ENCODE assay signal across 8 cellular contexts in the genomic region with DNA sequence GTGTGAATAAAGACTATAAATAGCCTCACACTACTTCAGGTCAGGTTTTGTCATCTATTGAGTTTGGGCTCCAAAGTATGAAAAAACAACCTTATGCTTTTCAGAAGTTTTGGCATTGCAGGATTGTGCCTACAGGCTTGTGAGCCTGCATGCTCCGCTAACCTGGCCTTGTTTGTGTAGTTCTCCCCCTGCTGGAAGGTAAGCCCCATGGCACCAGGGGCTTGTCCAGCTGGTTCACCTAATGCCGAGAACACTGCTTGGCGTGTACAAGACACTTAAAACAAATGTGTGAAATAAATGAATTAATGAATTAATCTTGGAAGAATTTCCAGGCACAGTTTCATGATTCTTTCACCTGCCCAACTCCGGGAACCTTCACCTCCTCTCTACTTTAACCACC. TPM values are rescaled to one million over a fixed set of nuclear protein-coding genes. Genes with fewer than 3 reads are reported as not detected.
DNase-seq lines count a peak whose midpoint lies in the region; ATAC-seq and TF ChIP-seq lines count a peak whose summit lies in the region.

No MANE protein-coding gene starts in this region.

- no peaks in the 10 kb centered on the region for H3K27me3 ChIP-seq in colonic mucosa
- peaks cover 0 to 48% of the 10 kb centered on the region in 2 experiments for H3K27me3 ChIP-seq in mesenchymal stem cell (ENCODE audit: control insufficient read depth in 1 of 2, insufficient read depth in 1 of 2, low read length in 2 of 2)
- peaks cover 0 to 27% (median 0%) of the 10 kb centered on the region in 3 donors for H3K27me3 ChIP-seq in stomach

- no peak overlapping the region for H4K91ac ChIP-seq in mesenchymal stem cell (ENCODE audit: low read length)

- no peak overlapping the region for H3K27ac ChIP-seq in colonic mucosa
- H3K27ac ChIP-seq in mesenchymal stem cell (ENCODE audit: low read length, poor library complexity, severe bottlenecking) = no peak overlapping the region
- H3K27ac ChIP-seq in stomach = no peak overlapping the region

- no peak overlapping the region for H2BK15ac ChIP-seq in mesenchymal stem cell (ENCODE audit: low read depth, poor library complexity, severe bottlenecking)

- no peak overlapping the region for H3K4ac ChIP-seq in mesenchymal stem cell (ENCODE audit: low read depth in 1 of 2, low read length in 2 of 2)

- TF ChIP-seq EP300 in stomach (IDR thresholded peaks at IDR 0.05) = no peak

- intact Hi-C loops in colonic mucosa (cut with DNase I) = loop anchor here (5.0 kb wide), 1 partner anchor 119 kb away; no protein-coding TSS in a partner anchor
- intact Hi-C loops in stomach (cut with DNase I; ENCODE audit: low total_unique reads) = loop anchor here (10.0 kb wide), 1 partner anchor 121 kb away; no protein-coding TSS in a partner anchor

- no peak for TF ChIP-seq POLR2A in stomach (IDR thresholded peaks at IDR 0.05)

- no peak overlapping the region for H3K23ac ChIP-seq in mesenchymal stem cell (ENCODE audit: low read length in 2 of 2)

- H2AFZ ChIP-seq in mesenchymal stem cell (ENCODE audit: low read depth, low read length) = no peak overlapping the region

- peak; percentile 93 for TF ChIP-seq CTCF in colonic mucosa (IDR thresholded peaks at IDR 0.05)
- TF ChIP-seq CTCF in stomach (IDR thresholded peaks at IDR 0.05) = peak in 5 of 7 experiments; percentile 52 to 90 (median 80)

- no peak overlapping the region for H4K8ac ChIP-seq in mesenchymal stem cell (ENCODE audit: low read length)

- H3K4me3 ChIP-seq in colonic mucosa (no peak overlapping the region), mesenchymal stem cell (ENCODE audit: insufficient read depth in 1 of 2, low read depth in 1 of 2, low read length in 2 of 2) (no peak overlapping the region), stomach (no peak overlapping the region)

- no peak overlapping the region for H3K14ac ChIP-seq in mesenchymal stem cell (ENCODE audit: low read length in 2 of 2)

- no peak overlapping the region for H2BK120ac ChIP-seq in mesenchymal stem cell (ENCODE audit: low read depth, low read length)

- no peaks in the 10 kb centered on the region for H3K36me3 ChIP-seq in colonic mucosa
- peaks cover 14% of the 10 kb centered on the region in 2 experiments for H3K36me3 ChIP-seq in mesenchymal stem cell (ENCODE audit: control insufficient read depth in 1 of 2, insufficient read depth in 2 of 2, low read depth in 1 of 2, low read length in 2 of 2)
- peaks cover 0 to 16% (median 15%) of the 10 kb centered on the region in 4 donors for H3K36me3 ChIP-seq in stomach

- H3K18ac ChIP-seq in mesenchymal stem cell (ENCODE audit: low read depth in 1 of 2, low read length in 2 of 2) = no peak overlapping the region

- H2AK5ac ChIP-seq in mesenchymal stem cell (ENCODE audit: low read length, severe bottlenecking) = no peak overlapping the region

- ATAC-seq in GM18870 (IDR thresholded peaks at IDR 0.05; ENCODE audit: unreplicated experiment) = peak; percentile 70
- ATAC-seq in HG03280 (IDR thresholded peaks at IDR 0.05; ENCODE audit: unreplicated experiment) = peak; percentile 60

- H2BK5ac ChIP-seq in mesenchymal stem cell (ENCODE audit: low read depth, low read length, poor library complexity, severe bottlenecking) = no peak overlapping the region

- H2BK12ac ChIP-seq in mesenchymal stem cell (ENCODE audit: low read length in 2 of 2) = no peak overlapping the region

- no peak overlapping the region for H3K9ac ChIP-seq in colonic mucosa (ENCODE audit: low read depth in 2 of 2, low read length in 2 of 2)
- no peak overlapping the region for H3K9ac ChIP-seq in mesenchymal stem cell (ENCODE audit: low read length)

- 0% methylated on average over 2 of the region's 4 CpGs for WGBS in mesenchymal stem cell
- 0 to 8% (median 3%) methylated on average over 4 of the region's 4 CpGs for WGBS in stomach, 5 donors

- H3K4me2 ChIP-seq in mesenchymal stem cell (ENCODE audit: low read length, poor library complexity, severe bottlenecking) = no peak overlapping the region

- H3K4me1 ChIP-seq in colonic mucosa (no peaks in the 10 kb centered on the region), mesenchymal stem cell (ENCODE audit: control insufficient read depth, insufficient read depth, low read depth, low read length) (peaks cover 3% of the 10 kb centered on the region), stomach (peaks cover 0 to 20% (median 13%) of the 10 kb centered on the region in 4 donors)

- H3K79me1 ChIP-seq in mesenchymal stem cell (replicated peaks; ENCODE audit: low read length, poor library complexity, severe bottlenecking) = peaks cover 12% of the 10 kb centered on the region

- DNase-seq in AML-193 (lab: John Stamatoyannopoulos, UW) (peak; percentile 16 to 50), NCI-H510A treated with DMSO at 0.1 percent for 48 hours (lab: John Stamatoyannopoulos, UW) (peak; percentile 60), colonic mucosa (peak; percentile 72), mesenchymal stem cell (peak; percentile 63), stomach (peak; percentile 74)
- peak; percentile 56 to 69 for DNase-seq in activated CD4-positive, alpha-beta T cell treated with anti-CD3 and anti-CD28 coated beads for 4 hours

- no peaks in the 10 kb centered on the region for H3K9me3 ChIP-seq in colonic mucosa
- no peaks in the 10 kb centered on the region for H3K9me3 ChIP-seq in mesenchymal stem cell (ENCODE audit: control insufficient read depth, low read length)
- H3K9me3 ChIP-seq in stomach = no peaks in the 10 kb centered on the region

RNA-seq across cellular contexts. Expression of a gene that starts 1.8 kb away (rescaled TPM):
- 100 to 1,000 TPM in 1 of 2 donors, 10 to 100 TPM in 1; 78.7 to 172 TPM for total RNA-seq in colonic mucosa
- polyA plus RNA-seq in mesenchymal stem cell (2013, experiment 1 of 2) = 69.4 TPM
- 69.8 TPM for polyA plus RNA-seq in mesenchymal stem cell (2013, experiment 2 of 2)
- 10 to 100 TPM in 4 of 5 donors, not detected in 1; 16.1 to 36.2 (median 20.9) TPM for total RNA-seq in stomach
- 10 to 100 TPM; 78.4 to 84.3 (median 82.9) TPM for polyA plus RNA-seq in stomach

RNA-seq across cellular contexts. Expression of a gene that starts 13.3 kb away (rescaled TPM):
- total RNA-seq in colonic mucosa = under 1 TPM; 0.66 to 0.72 TPM
- polyA plus RNA-seq in mesenchymal stem cell (2013, experiment 1 of 2) = 0.70 TPM
- polyA plus RNA-seq in mesenchymal stem cell (2013, experiment 2 of 2) = 0.79 TPM
- total RNA-seq in stomach = not detected
- 1 to 10 TPM in 2 of 3 donors, under 1 TPM in 1; 0.93 to 1.7 (median 1.4) TPM for polyA plus RNA-seq in stomach

RNA-seq across cellular contexts. Expression of a gene that starts 13.5 kb away (rescaled TPM):
- total RNA-seq in colonic mucosa (100 to 1,000 TPM in 1 of 2 donors, 10 to 100 TPM in 1; 68.4 to 124 TPM), stomach (10 to 100 TPM; 20.0 to 31.2 (median 24.6) TPM)
- 18.8 TPM for polyA plus RNA-seq in mesenchymal stem cell (2013, experiment 1 of 2)
- 18.6 TPM for polyA plus RNA-seq in mesenchymal stem cell (2013, experiment 2 of 2)
- polyA plus RNA-seq in stomach = 1 to 10 TPM; 4.3 to 6.7 (median 5.6) TPM
